10 cellular contexts compared by ENCODE assay signal in genomic region chr3:132347095-132347494, GRCh38. TPM values are rescaled to one million over a fixed set of nuclear protein-coding genes. Genes with fewer than 3 reads are reported as not detected.
DNase-seq lines count a peak whose midpoint lies in the region; ATAC-seq and TF ChIP-seq lines count a peak whose summit lies in the region.
"Had no signal": no experiment of that assay in that cellular context is flagged by ENCODE, and none has a peak within 500 bp of the region (broad histone marks: within the 10 kb centered on the region; RNA-seq: fewer than 3 reads in every experiment).

No MANE protein-coding gene starts in this region.

- no peak for TF ChIP-seq POLR2A in transverse colon (IDR thresholded peaks at IDR 0.05)

- TF ChIP-seq CTCF in transverse colon (IDR thresholded peaks at IDR 0.05): no peak

- in situ Hi-C loops in G401 (cut with HindIII; ENCODE audit: low sequenced_read_pairs) (no loop called here), transverse colon (cut with MboI; ENCODE audit: low pct_ligation_motif_present in 1 of 4, low pct_unique_long_range_greater_than_20kb in 1 of 4, low sequenced_read_pairs in 3 of 4) (loop anchor here (5.0 to 10.0 kb wide), 4 partner anchors 55 to 95 kb away; no protein-coding TSS in a partner anchor)

- no peaks in the 10 kb centered on the region for H3K36me3 ChIP-seq in transverse colon

- WGBS in transverse colon (ENCODE audit: low coverage in 1 of 2), 2 donors: 57% methylated on average over 1 of the region's 1 CpG; no CpG with 5 or more reads in 1 of the 2 donors

- no peaks in the 10 kb centered on the region for H3K27me3 ChIP-seq in transverse colon

- ATAC-seq in esophagus mucosa (peak; percentile 76), GM21381 (IDR thresholded peaks at IDR 0.05; ENCODE audit: unreplicated experiment) (no peak), HG02571 (IDR thresholded peaks at IDR 0.05; ENCODE audit: unreplicated experiment) (no peak)
- ATAC-seq: natural killer cell had no signal

- DNase-seq in G401 (ENCODE audit: low spot score) (peak; percentile 5), NCI-H2196 treated with DMSO at 0.1 percent for 48 hours (lab: John Stamatoyannopoulos, UW; ENCODE audit: unreplicated experiment) (peak; percentile 22), pons (ENCODE audit: low spot score) (peak; percentile 83), transverse colon (no peak), SHP77 (lab: John Stamatoyannopoulos, UW) (no peak)
- DNase-seq: central memory CD4-positive, alpha-beta T cell; natural killer cell had no signal

- peaks cover 0 to 4% (median 0%) of the 10 kb centered on the region in 4 donors for H3K4me1 ChIP-seq in transverse colon

- no peak overlapping the region for H3K27ac ChIP-seq in transverse colon

- intact Hi-C loops in transverse colon (cut with DNase I; ENCODE audit: low total_unique reads): no loop called here

- H3K4me3 ChIP-seq in transverse colon: no peak overlapping the region

- no peak for TF ChIP-seq EP300 in transverse colon (IDR thresholded peaks at IDR 0.05; ENCODE audit: low read depth)

- no peaks in the 10 kb centered on the region for H3K9me3 ChIP-seq in transverse colon

RNA-seq across cellular contexts. Expression of gene ACP3, which starts 29.9 kb away (rescaled TPM):
- total RNA-seq in G401 (2014; rRNA removed; shearing (Covaris generic)): not detected in 2 replicates
- total RNA-seq in esophagus mucosa (57.5 TPM), transverse colon (10 to 100 TPM in 1 of 4 donors, 1 to 10 TPM in 3; 3.4 to 22.7 (median 7.6) TPM)

Comparison
In these comparisons a context has a peak if more than half of its experiments do, and no peak if none do; other contexts are left out.
1. DNase-seq: peak in G401 (single experiment), NCI-H2196 treated with DMSO at 0.1 percent for 48 hours (single experiment) and pons (single experiment); none in transverse colon (single experiment) and SHP77 (0 of 2).